In genomic region chr3:123807820-123808219, GRCh38 we compare ENCODE assay signal across 12 cellular contexts.
A peak's percentile ranks its signal among the peaks of the same experiment; 100 is the strongest.
DNase-seq lines count a peak whose midpoint lies in the region; ATAC-seq and TF ChIP-seq lines count a peak whose summit lies in the region.
"Had no signal": no experiment of that assay in that cellular context is flagged by ENCODE, and none has a peak within 500 bp of the region (broad histone marks: within the 10 kb centered on the region; RNA-seq: fewer than 3 reads in every experiment).

No MANE protein-coding gene starts in this region.

- peaks cover 13% of the 10 kb centered on the region for H3K4me1 ChIP-seq in PC-9 (replicated peaks; ENCODE audit: insufficient read depth)
- H3K4me1 ChIP-seq in parathyroid adenoma: no peaks in the 10 kb centered on the region
- H3K4me1 ChIP-seq in upper lobe of right lung: peaks cover 4% of the 10 kb centered on the region

- H3K9ac ChIP-seq in parathyroid adenoma: no peak overlapping the region

- TF ChIP-seq CTCF in PC-9 (conservative IDR thresholded peaks at IDR 0.05) (no peak), fibroblast of pulmonary artery (IDR thresholded peaks at IDR 0.05; ENCODE audit: low read length, missing control alignments) (no peak), parathyroid adenoma (IDR thresholded peaks at IDR 0.05) (no peak), upper lobe of right lung (IDR thresholded peaks at IDR 0.05) (no peak)

- H3K4me2 ChIP-seq in PC-9 (peak overlapping the region; percentile 8), parathyroid adenoma (ENCODE audit: low read length) (no peak overlapping the region)

- no peaks in the 10 kb centered on the region for H3K27me3 ChIP-seq in PC-9 (ENCODE audit: insufficient read depth, low read depth)
- no peaks in the 10 kb centered on the region for H3K27me3 ChIP-seq in parathyroid adenoma (ENCODE audit: control insufficient read depth, insufficient read depth, low read length)
- no peaks in the 10 kb centered on the region for H3K27me3 ChIP-seq in upper lobe of right lung

- no peaks in the 10 kb centered on the region for H4K20me1 ChIP-seq in PC-9 (ENCODE audit: insufficient read depth)

- H3K36me3 ChIP-seq in PC-9 (ENCODE audit: low read depth) (no peaks in the 10 kb centered on the region), parathyroid adenoma (ENCODE audit: control insufficient read depth, insufficient read depth, low read length) (no peaks in the 10 kb centered on the region), upper lobe of right lung (no peaks in the 10 kb centered on the region)

- H3K79me2 ChIP-seq in PC-9 (ENCODE audit: low read depth) (no peaks in the 10 kb centered on the region), parathyroid adenoma (no peaks in the 10 kb centered on the region)

- ATAC-seq in HG03095 (IDR thresholded peaks at IDR 0.05; ENCODE audit: unreplicated experiment) (no peak), upper lobe of right lung (no peak)
- ATAC-seq: natural killer cell treated with Interleukin-12 subunit alpha and Interleukin-12 subunit beta and Interleukin-15 and Interleukin-18, amount 100 ng/mL, for 72 hours had no signal

- no peaks in the 10 kb centered on the region for H3K9me3 ChIP-seq in PC-9 (ENCODE audit: insufficient read depth, low read depth)
- no peaks in the 10 kb centered on the region for H3K9me3 ChIP-seq in parathyroid adenoma (ENCODE audit: control insufficient read depth, low read length)
- H3K9me3 ChIP-seq in upper lobe of right lung: no peaks in the 10 kb centered on the region

- H3K27ac ChIP-seq in PC-9: no peak overlapping the region
- no peak overlapping the region for H3K27ac ChIP-seq in parathyroid adenoma
- H3K27ac ChIP-seq in upper lobe of right lung: no peak overlapping the region

- H2AFZ ChIP-seq in PC-9 (no peak overlapping the region), parathyroid adenoma (peak overlapping the region; percentile 29)

- POLR2A ChIA-PET in PC-9 (lab: Charles Lee; ENCODE audit: unreplicated experiment): interaction anchor here (0.6 kb wide), 2 partner anchors 11 to 830 kb away, joined by 4 to 9 read pairs; no protein-coding TSS in a partner anchor

- DNase-seq in M059J (ENCODE audit: low read depth): peak; percentile 90
- peak in 1 of 2 experiments; percentile 67 for DNase-seq in PC-9
- peak; percentile 39 for DNase-seq in fibroblast of pulmonary artery (ENCODE audit: low read depth)
- no peak for DNase-seq in foreskin melanocyte
- DNase-seq in upper lobe of right lung: no peak
- DNase-seq: activated naive CD4-positive, alpha-beta T cell treated with anti-CD3 and anti-CD28 coated beads for 36 hours; CD8-positive, alpha-beta memory T cell; NCI-H2107; trophoblast cell had no signal

- CTCF ChIA-PET in PC-9 (lab: Charles Lee): interaction anchor here (0.6 kb wide), 1 partner anchor 1502 kb away, joined by 3 read pairs; no protein-coding TSS in a partner anchor

- peaks cover 10% of the 10 kb centered on the region; the same call in 1 of the 2 replicates for H3F3A ChIP-seq in PC-9 (ENCODE audit: insufficient read depth, low read depth)

- no TSS peak for BruUV-seq in PC-9 (replicated peaks; lab: Mats Ljungman, UMichigan)

- no peak overlapping the region for H3K4me3 ChIP-seq in PC-9
- no peak overlapping the region for H3K4me3 ChIP-seq in fibroblast of pulmonary artery (replicated peaks; ENCODE audit: low read depth, low read length)
- H3K4me3 ChIP-seq in parathyroid adenoma (ENCODE audit: low read depth, low read length): no peak overlapping the region
- no peak overlapping the region for H3K4me3 ChIP-seq in upper lobe of right lung

- intact Hi-C loops in PC-9 (cut with micrococcal nuclease; ENCODE audit: unreplicated experiment): loop anchor here (5.0 kb wide), 1 partner anchor 81 kb away; no protein-coding TSS in a partner anchor
- intact Hi-C loops in upper lobe of right lung (cut with DNase I): no loop called here

- no peaks in the 10 kb centered on the region for H3K9me2 ChIP-seq in PC-9 (ENCODE audit: insufficient read depth)

Comparison
In these comparisons a context has a peak if more than half of its experiments do, and no peak if none do; other contexts are left out.
1. DNase-seq: peak in M059J (single experiment) and fibroblast of pulmonary artery (single experiment); none in foreskin melanocyte (single experiment) and upper lobe of right lung (single experiment).